Comparison of ENCODE assay signal across 8 cellular contexts in the genomic region with DNA sequence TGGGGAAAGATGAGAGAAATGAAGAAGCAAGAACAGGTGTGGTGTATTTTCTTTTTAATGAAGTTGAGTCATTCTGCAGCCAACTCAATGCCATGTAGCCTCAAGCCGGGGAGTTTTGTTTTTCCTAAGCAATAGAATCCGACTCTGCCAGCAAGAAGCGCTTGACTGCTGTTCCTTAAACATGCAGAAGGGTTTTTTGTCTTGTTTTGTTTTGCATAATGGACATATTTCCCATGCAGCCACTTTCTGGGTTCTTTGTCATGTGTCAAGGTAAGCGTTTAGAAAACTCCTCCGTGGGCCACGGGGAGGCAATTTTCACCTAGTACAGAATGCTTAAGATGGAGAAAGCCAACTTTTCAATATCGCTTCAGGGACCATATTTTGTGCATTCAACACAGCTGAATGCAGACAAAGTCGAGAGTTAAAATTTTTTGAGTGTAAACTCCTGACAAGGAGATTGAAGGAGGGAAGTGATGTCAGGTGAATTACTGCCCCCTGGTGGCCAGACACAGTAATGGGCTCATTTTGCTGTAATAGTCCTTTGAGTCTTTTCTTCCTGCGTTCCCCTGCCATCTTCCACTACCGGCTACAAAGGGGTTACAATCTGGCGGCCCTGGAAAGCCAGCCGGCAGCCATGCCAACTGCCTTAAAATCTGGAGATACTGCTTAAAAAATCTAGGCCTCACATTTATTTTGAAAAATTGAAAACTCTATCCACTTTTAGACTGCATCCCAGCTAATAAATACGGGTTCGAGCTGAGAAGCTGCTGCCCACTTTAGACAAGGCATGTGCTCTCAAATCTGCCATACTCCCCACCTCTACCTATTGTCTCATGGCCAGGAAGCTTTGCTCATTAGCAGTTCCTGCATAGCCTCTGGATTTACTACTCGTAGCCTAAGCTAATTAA. TPM values are rescaled to one million over a fixed set of nuclear protein-coding genes. Genes with fewer than 3 reads are reported as not detected.
A peak's percentile ranks its signal among the peaks of the same experiment; 100 is the strongest.
DNase-seq lines count a peak whose midpoint lies in the region.

No MANE protein-coding gene starts in this region.

- no peak overlapping the region for H3K27ac ChIP-seq in CD8-positive, alpha-beta memory T cell (ENCODE audit: low read depth, low read length)

- H3K27ac Mint-ChIP-seq in CD8-positive, alpha-beta memory T cell = peak overlapping the region in 6 of 8 donors; percentile 54 to 78 (median 66)

- peaks cover 8% of the 10 kb centered on the region for H3K4me1 ChIP-seq in CD8-positive, alpha-beta memory T cell (ENCODE audit: insufficient read depth, low read length)
- peaks cover 7% of the 10 kb centered on the region; the same call in 1 of the 2 replicates for H3K4me1 ChIP-seq in HAP-1

- no peaks in the 10 kb centered on the region for H3K9me3 Mint-ChIP-seq in CD8-positive, alpha-beta memory T cell

- POLR2A ChIA-PET in CD8-positive, alpha-beta memory T cell (lab: Charles Lee) = no interaction called here

- no peaks in the 10 kb centered on the region for H3K27me3 ChIP-seq in CD8-positive, alpha-beta memory T cell (ENCODE audit: insufficient read depth, low read length, poor library complexity, severe bottlenecking)
- H3K27me3 ChIP-seq in HAP-1 (ENCODE audit: low read depth) = no peaks in the 10 kb centered on the region

- H3K4me1 Mint-ChIP-seq in CD8-positive, alpha-beta memory T cell = peaks cover 25 to 32% (median 31%) of the 10 kb centered on the region in 3 donors

- H3K36me3 Mint-ChIP-seq in CD8-positive, alpha-beta memory T cell = peaks cover 0 to 5% (median 0%) of the 10 kb centered on the region in 3 donors

- H3K27me3 Mint-ChIP-seq in CD8-positive, alpha-beta memory T cell = peaks cover 11 to 12% of the 10 kb centered on the region in 2 donors

- in situ Hi-C loops in HAP-1 (cut with MboI; ENCODE audit: low sequenced_read_pairs) = loop anchor here (25.0 kb wide), 1 partner anchor 825 kb away; the partner anchor contains the start of gene PWP1

- peak; percentile 62 to 82 (median 71) for DNase-seq in CD8-positive, alpha-beta memory T cell
- DNase-seq in HAP-1 (ENCODE audit: low spot score in 2 of 2) (peak; percentile 77 to 84), NCI-H345 (lab: John Stamatoyannopoulos, UW) (peak; percentile 70), dermis microvascular lymphatic vessel endothelial cell (ENCODE audit: low read depth in 2 of 2) (peak; percentile 22 to 69), medulla oblongata (ENCODE audit: extremely low spot score) (peak; percentile 88), NCI-H1048 (lab: John Stamatoyannopoulos, UW) (no peak)
- peak; percentile 77 for DNase-seq in activated CD4-positive, alpha-beta T cell treated with anti-CD3 and anti-CD28 coated beads, Interleukin-2, amount 50 U/mL, for 1 hour
- DNase-seq in stimulated activated CD8-positive, alpha-beta memory T cell treated with anti-CD3 and anti-CD28 coated beads, Interleukin-12 subunit alpha, Interleukin-12 subunit beta, amount 100 ng/mL, for 4 hours (ENCODE audit: low read depth) = peak; percentile 48

- H3K9me3 ChIP-seq in CD8-positive, alpha-beta memory T cell (ENCODE audit: low read length) = no peaks in the 10 kb centered on the region
- no peaks in the 10 kb centered on the region for H3K9me3 ChIP-seq in HAP-1

- no peaks in the 10 kb centered on the region for H3K36me3 ChIP-seq in CD8-positive, alpha-beta memory T cell (ENCODE audit: insufficient read depth, low read length)
- 0 out of 2 replicates have a peak, but pooled peaks cover under 1% of the 10 kb centered on the region for H3K36me3 ChIP-seq in HAP-1 (replicated peaks)

- peak overlapping the region in 6 of 7 donors; percentile 34 to 82 (median 47) for H3K4me3 Mint-ChIP-seq in CD8-positive, alpha-beta memory T cell

- no peak overlapping the region for H3K4me3 ChIP-seq in CD8-positive, alpha-beta memory T cell (ENCODE audit: low read length)
- H3K4me3 ChIP-seq in HAP-1 = no peak overlapping the region

- CTCF ChIA-PET in CD8-positive, alpha-beta memory T cell (lab: Charles Lee) = interaction anchor here (0.9 to 1.9 kb wide), 7 partner anchors 15 to 838 kb away, joined by 3 to 5 read pairs (median 3); no protein-coding TSS in a partner anchor

RNA-seq across cellular contexts. Expression of gene FICD, which starts 3.2 kb away (rescaled TPM):
- 1 to 10 TPM; 5.8 to 5.9 TPM for total RNA-seq in CD8-positive, alpha-beta memory T cell
- polyA plus RNA-seq in CD8-positive, alpha-beta memory T cell = 5.2 TPM
- 4.5 and 7.0 TPM in 2 replicates for total RNA-seq in dermis microvascular lymphatic vessel endothelial cell

RNA-seq across cellular contexts. Expression of gene SART3, which starts 49.1 kb away (rescaled TPM):
- total RNA-seq in CD8-positive, alpha-beta memory T cell = 10 to 100 TPM; 82.4 to 82.7 TPM
- polyA plus RNA-seq in CD8-positive, alpha-beta memory T cell = 40.1 TPM
- 35.8 and 57.3 TPM in 2 replicates for total RNA-seq in dermis microvascular lymphatic vessel endothelial cell

RNA-seq across cellular contexts. Expression of gene ISCU, which starts 50.5 kb away (rescaled TPM):
- total RNA-seq in CD8-positive, alpha-beta memory T cell = 100 to 1,000 TPM; 113 to 116 TPM
- polyA plus RNA-seq in CD8-positive, alpha-beta memory T cell = 302 TPM
- 50.7 and 67.9 TPM in 2 replicates for total RNA-seq in dermis microvascular lymphatic vessel endothelial cell
